Comparison of ENCODE assay signal across 18 cellular contexts in genomic region chr11:10716122-10716521, GRCh38. TPM values are rescaled to one million over a fixed set of nuclear protein-coding genes. Genes with fewer than 3 reads are reported as not detected.
DNase-seq lines count a peak whose midpoint lies in the region; ATAC-seq, FAIRE-seq and TF ChIP-seq lines count a peak whose summit lies in the region.
"Had no signal": no experiment of that assay in that cellular context is flagged by ENCODE, and none has a peak within 500 bp of the region (broad histone marks: within the 10 kb centered on the region; RNA-seq: fewer than 3 reads in every experiment).

No MANE protein-coding gene starts in this region.

- intact Hi-C loops in heart left ventricle (cut with DNase I) = no loop called here

- 60 to 72% (median 69%) methylated on average over 3 of the region's 3 CpGs for WGBS in heart left ventricle, 4 donors

- DNase-seq in ELR (ENCODE audit: low read depth) (peak; percentile 57), SW480 (ENCODE audit: low spot score) (peak; percentile 13), iris pigment epithelial cell (ENCODE audit: low read depth) (peak; percentile 69), GM12891 (ENCODE audit: insufficient read length, low spot score) (no peak), T-helper 1 cell (no peak), heart left ventricle (no peak)
- DNase-seq: CD4-positive, CD25-positive, alpha-beta regulatory T cell; DMS79 treated with DMSO at 0.1 percent for 48 hours; GF-D8; NCI-H1048; NCI-H2081 treated with DMSO at 0.1 percent for 48 hours; NCI-H510A treated with DMSO at 0.1 percent for 48 hours had no signal

- no peaks in the 10 kb centered on the region for H3K9me3 ChIP-seq in heart left ventricle

- H3K36me3 ChIP-seq in heart left ventricle = no peaks in the 10 kb centered on the region

- peaks cover 0 to 9% (median 0%) of the 10 kb centered on the region in 9 donors for H3K27me3 ChIP-seq in heart left ventricle

- TF ChIP-seq POLR2A in GM12891 (IDR thresholded peaks at IDR 0.05; ENCODE audit: low read depth, low read length) (no peak), heart left ventricle (IDR thresholded peaks at IDR 0.05) (no peak)

- no peak for ATAC-seq in heart left ventricle
- no peak for ATAC-seq in HG03135 (IDR thresholded peaks at IDR 0.05; ENCODE audit: unreplicated experiment)
- ATAC-seq: GM23338, Panc1 had no signal

- TF ChIP-seq CTCF in heart left ventricle (IDR thresholded peaks at IDR 0.05) = no peak

- H3K4me3 ChIP-seq in heart left ventricle = no peak overlapping the region
- H3K4me3 ChIP-seq: GM23338 had no signal

- peak overlapping the region; percentile 51 for H3K27ac ChIP-seq in cingulate gyrus (ENCODE audit: low read depth, low read length)
- H3K27ac ChIP-seq in heart left ventricle = no peak overlapping the region
- H3K27ac ChIP-seq: KMS-11 had no signal

- no peaks in the 10 kb centered on the region for H3K4me1 ChIP-seq in heart left ventricle

- FAIRE-seq in GM12891 (lab: Jason Lieb, UNC) = no peak
- FAIRE-seq: GM12892 had no signal

TF ChIP-seq in GM12891, 5 proteins besides CTCF, POLR2A, EP300 and RAD21:
- TF ChIP-seq PAX5 (IDR thresholded peaks at IDR 0.05; ENCODE audit: insufficient read depth, low read length, severe bottlenecking) (no peak), POU2F2 (IDR thresholded peaks at IDR 0.05; ENCODE audit: low read depth, low read length) (no peak), SPI1 (IDR thresholded peaks at IDR 0.05; ENCODE audit: low read depth, low read length) (no peak), TAF1 (IDR thresholded peaks at IDR 0.05; ENCODE audit: low read depth, low read length) (no peak), POLR2AphosphoS5 (IDR thresholded peaks at IDR 0.05; ENCODE audit: low read depth, low read length) (no peak)

RNA-seq across cellular contexts. Expression of gene IRAG1, which starts 22.6 kb away (rescaled TPM):
- 0.01 TPM for polyA plus RNA-seq in GM12891 (2012; ENCODE audit: low read depth, missing spikeins)
- total RNA-seq in heart left ventricle = 10 to 100 TPM in 1 of 9 donors, 1 to 10 TPM in 8; 3.7 to 10.6 (median 6.2) TPM
- polyA plus RNA-seq in heart left ventricle = 1 to 10 TPM; 3.0 to 3.4 TPM
- total RNA-seq: CD4-positive, CD25-positive, alpha-beta regulatory T cell had no signal
- polyA plus RNA-seq: CD4-positive, CD25-positive, alpha-beta regulatory T cell had no signal

RNA-seq across cellular contexts. Expression of gene CTR9, which starts 34.9 kb away (rescaled TPM):
- 23.8 TPM for polyA plus RNA-seq in GM12891 (2012; ENCODE audit: low read depth, missing spikeins)
- 10 to 100 TPM; 14.7 to 28.4 (median 20.8) TPM for total RNA-seq in heart left ventricle
- 10 to 100 TPM in 1 of 2 donors, 1 to 10 TPM in 1; 9.4 to 18.3 TPM for polyA plus RNA-seq in heart left ventricle

Comparison
In these comparisons a context has a peak if more than half of its experiments do, and no peak if none do; other contexts are left out.
1. DNase-seq: peak in ELR (single experiment), SW480 (single experiment) and iris pigment epithelial cell (single experiment); none in GM12891 (single experiment), T-helper 1 cell (0 of 5) and heart left ventricle (0 of 5).